Comparison of ENCODE assay signal across 23 cellular contexts in genomic region chr2:105690566-105690965, GRCh38.
"Had no signal": no experiment of that assay in that cellular context is flagged by ENCODE, and none has a peak within 500 bp of the region (broad histone marks: within the 10 kb centered on the region; RNA-seq: fewer than 3 reads in every experiment).

No MANE protein-coding gene starts in this region.

- H3K4me3 Mint-ChIP-seq: mesothelial cell of epicardium; naive thymus-derived CD4-positive, alpha-beta T cell; natural killer cell had no signal

- FAIRE-seq: endothelial cell of umbilical vein, islet of Langerhans, keratinocyte had no signal

- ATAC-seq: gastrocnemius medialis; heart right ventricle; left cardiac atrium; left lung; left ventricle myocardium superior; lower lobe of right lung; mucosa of descending colon; naive thymus-derived CD4-positive, alpha-beta T cell; natural killer cell had no signal

- H3K36me3 Mint-ChIP-seq: mesothelial cell of epicardium, natural killer cell had no signal

- H3K4me1 Mint-ChIP-seq: mesothelial cell of epicardium, natural killer cell had no signal

- H3K27me3 Mint-ChIP-seq: naive thymus-derived CD4-positive, alpha-beta T cell had no signal

- H3K27ac Mint-ChIP-seq: mesothelial cell of epicardium, natural killer cell had no signal

- DNase-seq: dermis blood vessel endothelial cell; effector CD4-positive, alpha-beta T cell; effector memory CD4-positive, alpha-beta T cell; esophagus squamous epithelium; foreskin fibroblast; foreskin melanocyte; gastrocnemius medialis; glutamatergic neuron; head of caudate nucleus; heart right ventricle; hippocampal formation; left cardiac atrium; left lung; left ventricle myocardium superior; lower lobe of right lung; mesenchymal stem cell; mucosa of descending colon; naive thymus-derived CD4-positive, alpha-beta T cell; natural killer cell had no signal

- H3K9me3 Mint-ChIP-seq: mesothelial cell of epicardium, natural killer cell had no signal
